In the genomic region with DNA sequence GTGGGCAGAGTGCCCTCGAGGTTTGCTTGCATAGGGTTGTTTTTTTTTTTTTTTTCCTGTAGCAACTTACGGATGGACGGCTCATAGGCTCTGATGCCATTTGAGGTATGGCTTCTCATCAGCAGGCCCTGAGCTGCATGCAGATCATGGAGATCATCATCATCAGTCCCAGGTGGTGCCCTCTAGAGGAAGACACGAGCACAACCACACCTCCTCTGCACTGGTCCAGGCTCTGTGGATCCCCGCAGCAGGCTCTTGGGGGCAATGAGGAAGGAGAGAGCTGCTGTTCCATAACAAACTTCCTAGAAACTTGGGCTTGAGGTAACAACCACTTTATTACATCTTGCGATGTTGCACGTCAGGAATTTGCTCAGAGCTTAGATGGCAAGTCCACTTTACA, we compare ENCODE assay signal across 11 cellular contexts.
DNase-seq lines count a peak whose midpoint lies in the region; TF ChIP-seq lines count a peak whose summit lies in the region.
"Had no signal": no experiment of that assay in that cellular context is flagged by ENCODE, and none has a peak within 500 bp of the region (broad histone marks: within the 10 kb centered on the region; RNA-seq: fewer than 3 reads in every experiment).

No MANE protein-coding gene starts in this region.

- H3K27ac ChIP-seq in A673 (ENCODE audit: low read depth, low read length, poor library complexity, severe bottlenecking) (no peak overlapping the region), endodermal cell (ENCODE audit: low read depth, low read length) (no peak overlapping the region)
- H3K27ac ChIP-seq: gastrocnemius medialis had no signal

- TF ChIP-seq CTCF in A673 (conservative IDR thresholded peaks at IDR 0.05; ENCODE audit: low read depth, low read length): peak; percentile 40; the same call in 1 of the 2 replicates
- TF ChIP-seq CTCF in GM12872 (IDR thresholded peaks at IDR 0.05; ENCODE audit: insufficient read depth, low read depth, low read length): peak; percentile 68
- 0 out of 2 replicates have a peak, but pooled peaks have one; percentile 13 for TF ChIP-seq CTCF in LNCaP clone FGC (IDR thresholded peaks at IDR 0.05; ENCODE audit: control insufficient read depth, extremely low read depth, insufficient read depth)
- peak; percentile 80 for TF ChIP-seq CTCF in endodermal cell (conservative IDR thresholded peaks at IDR 0.05)

- no peak overlapping the region for H3K4me3 Mint-ChIP-seq in endodermal cell
- H3K4me3 Mint-ChIP-seq: activated CD8-positive, alpha-beta memory T cell treated with anti-CD3 and anti-CD28 coated beads, Interleukin-2, amount 10 ng/mL, durations not matched to agents 7 days and 5 days; CD4-positive, alpha-beta T cell had no signal

- H3K36me3 ChIP-seq in A673 (ENCODE audit: insufficient read depth, low read length, poor library complexity, severe bottlenecking): no peaks in the 10 kb centered on the region
- H3K36me3 ChIP-seq in endodermal cell (ENCODE audit: control insufficient read depth, insufficient read depth, low read length): no peaks in the 10 kb centered on the region
- H3K36me3 ChIP-seq: gastrocnemius medialis had no signal

- peaks cover 2% of the 10 kb centered on the region for H3K9me3 Mint-ChIP-seq in endodermal cell

- no peaks in the 10 kb centered on the region for H3K4me1 Mint-ChIP-seq in endodermal cell
- H3K4me1 Mint-ChIP-seq: activated CD8-positive, alpha-beta memory T cell treated with anti-CD3 and anti-CD28 coated beads, Interleukin-2, amount 10 ng/mL, durations not matched to agents 7 days and 5 days had no signal

- no TSS peak for BruUV-seq in A673 (replicated peaks; lab: Mats Ljungman, UMichigan)

- H3K9ac ChIP-seq in endodermal cell (ENCODE audit: extremely low read depth, low read length, poor library complexity, severe bottlenecking): no peak overlapping the region

- intact Hi-C loops in A673 (cut with micrococcal nuclease; ENCODE audit: unreplicated experiment): no loop called here

- H3K27me3 ChIP-seq in A673 (replicated peaks; ENCODE audit: insufficient read depth, low read depth, low read length, poor library complexity): no peaks in the 10 kb centered on the region
- no peaks in the 10 kb centered on the region for H3K27me3 ChIP-seq in endodermal cell (ENCODE audit: control insufficient read depth, insufficient read depth, low read length, poor library complexity, severe bottlenecking)
- H3K27me3 ChIP-seq: gastrocnemius medialis had no signal

- no peaks in the 10 kb centered on the region for H3K36me3 Mint-ChIP-seq in endodermal cell (ENCODE audit: low read depth)
- H3K36me3 Mint-ChIP-seq: activated CD8-positive, alpha-beta memory T cell treated with anti-CD3 and anti-CD28 coated beads, Interleukin-2, amount 10 ng/mL, durations not matched to agents 7 days and 5 days had no signal

- peaks cover 3% of the 10 kb centered on the region for H3K27me3 Mint-ChIP-seq in endodermal cell (ENCODE audit: insufficient read depth)
- H3K27me3 Mint-ChIP-seq: activated CD8-positive, alpha-beta memory T cell treated with anti-CD3 and anti-CD28 coated beads, Interleukin-2, amount 10 ng/mL, durations not matched to agents 7 days and 5 days; CD4-positive, alpha-beta T cell had no signal

- CTCF ChIA-PET in A673 (lab: Charles Lee): no interaction called here

- no peaks in the 10 kb centered on the region for H3K4me1 ChIP-seq in A673 (ENCODE audit: insufficient read depth, low read length, poor library complexity, severe bottlenecking)
- no peaks in the 10 kb centered on the region for H3K4me1 ChIP-seq in endodermal cell (ENCODE audit: control insufficient read depth, insufficient read depth, low read length)
- H3K4me1 ChIP-seq: gastrocnemius medialis had no signal

- H3K27ac Mint-ChIP-seq in endodermal cell: no peak overlapping the region
- H3K27ac Mint-ChIP-seq: activated CD8-positive, alpha-beta memory T cell treated with anti-CD3 and anti-CD28 coated beads, Interleukin-2, amount 10 ng/mL, durations not matched to agents 7 days and 5 days; CD4-positive, alpha-beta T cell had no signal

- POLR2A ChIA-PET in A673 (lab: Charles Lee; ENCODE audit: low non-redundant PET): no interaction called here

- no peaks in the 10 kb centered on the region for H3K9me3 ChIP-seq in A673 (ENCODE audit: low read depth, low read length, poor library complexity, severe bottlenecking)
- H3K9me3 ChIP-seq in endodermal cell (ENCODE audit: control insufficient read depth, low read length): no peaks in the 10 kb centered on the region
- H3K9me3 ChIP-seq: gastrocnemius medialis had no signal

- 68 to 91% methylated on average over 3 to 7 of the region's 7 CpGs for WGBS in endodermal cell (ENCODE audit: insufficient coverage in 1 of 2, insufficient read length in 1 of 2), 2 experiments

- DNase-seq in A673 (ENCODE audit: low spot score) (no peak), LNCaP clone FGC (ENCODE audit: low read depth) (no peak), endodermal cell (peak; percentile 85), NCI-H2171 treated with DMSO at 0.1 percent for 48 hours (lab: John Stamatoyannopoulos, UW) (no peak), SHP77 treated with DMSO at 0.1 percent for 48 hours (lab: John Stamatoyannopoulos, UW) (no peak), kidney glomerular epithelial cell (lab: John Stamatoyannopoulos, UW) (no peak), COLO668 (lab: John Stamatoyannopoulos, UW; ENCODE audit: unreplicated experiment) (no peak)
- DNase-seq: activated CD8-positive, alpha-beta memory T cell treated with anti-CD3 and anti-CD28 coated beads, Interleukin-2, amount 10 ng/mL, durations not matched to agents 7 days and 5 days; CD4-positive, alpha-beta T cell; gastrocnemius medialis had no signal

- H3K4me3 ChIP-seq in A673 (ENCODE audit: low read depth, low read length, poor library complexity, severe bottlenecking): no peak overlapping the region
- no peak overlapping the region for H3K4me3 ChIP-seq in LNCaP clone FGC (ENCODE audit: low read depth, low read length)
- H3K4me3 ChIP-seq in endodermal cell (ENCODE audit: low read length): no peak overlapping the region
- H3K4me3 ChIP-seq: gastrocnemius medialis had no signal

Comparison
In these comparisons a context has a peak if more than half of its experiments do, and no peak if none do; other contexts are left out.
1. CTCF ChIP-seq: peak in every context shown above with its lines; median percentile 80 in endodermal cell; 68 in GM12872; 40 in A673; 13 in LNCaP clone FGC.